In the genomic region with DNA sequence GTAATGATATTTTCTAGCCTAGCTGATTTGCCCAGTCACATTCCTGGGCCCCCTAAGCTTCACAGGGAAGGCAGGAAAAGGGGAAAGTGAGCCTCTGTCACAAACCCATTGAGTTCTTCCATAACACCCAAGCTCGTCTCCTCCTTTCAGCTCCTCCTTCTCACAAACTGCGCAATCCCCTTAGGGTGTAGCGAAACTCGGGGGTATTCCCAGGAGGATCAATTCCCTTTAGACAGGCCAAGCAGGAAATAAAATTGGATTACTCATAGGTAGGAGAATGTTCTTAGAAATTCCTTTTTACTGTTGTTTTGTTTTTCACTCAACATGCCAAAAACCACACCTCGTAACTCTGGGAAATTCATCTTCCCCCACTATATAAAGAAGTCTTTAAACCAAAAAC, we compare ENCODE assay signal across 20 cellular contexts.
A peak's percentile ranks its signal among the peaks of the same experiment; 100 is the strongest.
DNase-seq lines count a peak whose midpoint lies in the region; ATAC-seq, FAIRE-seq and TF ChIP-seq lines count a peak whose summit lies in the region.
"Had no signal": no experiment of that assay in that cellular context is flagged by ENCODE, and none has a peak within 500 bp of the region (broad histone marks: within the 10 kb centered on the region; RNA-seq: fewer than 3 reads in every experiment).

No MANE protein-coding gene starts in this region.

- TF ChIP-seq CTCF in A549 (IDR thresholded peaks at IDR 0.05) (no peak), fibroblast of villous mesenchyme (IDR thresholded peaks at IDR 0.05; ENCODE audit: insufficient read depth, low read depth, low read length) (no peak)

- H3K36me3 ChIP-seq in GM23248 (ENCODE audit: low read depth): no peaks in the 10 kb centered on the region
- H3K36me3 ChIP-seq in effector memory CD4-positive, alpha-beta T cell (ENCODE audit: control insufficient read depth, insufficient read depth, low read length): no peaks in the 10 kb centered on the region

- peaks cover 14% of the 10 kb centered on the region for H3K27me3 ChIP-seq in GM23248 (replicated peaks; ENCODE audit: insufficient read depth)
- H3K27me3 ChIP-seq in effector memory CD4-positive, alpha-beta T cell (replicated peaks; ENCODE audit: control insufficient read depth, insufficient read depth, low read length, poor library complexity, severe bottlenecking): no peaks in the 10 kb centered on the region

- POLR2A ChIA-PET in A549 (lab: Yijun Ruan, JAX): no interaction called here

- H3K4me3 ChIP-seq in A549 (no peak overlapping the region), GM23248 (no peak overlapping the region), fibroblast of villous mesenchyme (ENCODE audit: low read depth, low read length) (no peak overlapping the region)
- H3K4me3 ChIP-seq in effector memory CD4-positive, alpha-beta T cell (ENCODE audit: insufficient read depth, low read depth, low read length, poor library complexity, severe bottlenecking): no peak overlapping the region

- TF ChIP-seq RAD21 in A549 (conservative IDR thresholded peaks at IDR 0.05 in 1 of 2, IDR thresholded peaks at IDR 0.05 in 1 of 2): no peak

- FAIRE-seq in A549 (lab: Jason Lieb, UNC): no peak

- H3K9me3 ChIP-seq in A549 (no peaks in the 10 kb centered on the region), GM23248 (ENCODE audit: low read depth) (no peaks in the 10 kb centered on the region)
- no peaks in the 10 kb centered on the region for H3K9me3 ChIP-seq in effector memory CD4-positive, alpha-beta T cell (ENCODE audit: control insufficient read depth, low read length)

- in situ Hi-C loops in GM23248 (cut with MboI): no loop called here

- no peaks in the 10 kb centered on the region for H4K20me1 ChIP-seq in GM23248 (ENCODE audit: insufficient read depth)

- H3F3A ChIP-seq in GM23248 (ENCODE audit: insufficient read depth): no peaks in the 10 kb centered on the region

- H3K27ac ChIP-seq in A549 (no peak overlapping the region), GM23248 (no peak overlapping the region)
- H3K27ac ChIP-seq in effector memory CD4-positive, alpha-beta T cell (ENCODE audit: insufficient read depth, low read length, poor library complexity, severe bottlenecking): no peak overlapping the region
- H3K27ac ChIP-seq: VCaP had no signal

- peak in 1 of 2 experiments; percentile 45; a peak in 2 of 6 replicates for ATAC-seq in A549
- no peak for ATAC-seq in HG03139 (IDR thresholded peaks at IDR 0.05; ENCODE audit: unreplicated experiment)
- ATAC-seq: activated CD8-positive, alpha-beta T cell treated with anti-CD3 and anti-CD28 coated beads for 36 hours; activated T-cell treated with anti-CD3 and anti-CD28 coated beads, Interleukin-2, amount 50 U/mL, for 72 hours; natural killer cell; stimulated activated naive CD8-positive, alpha-beta T cell treated with anti-CD3 and anti-CD28 coated beads, Interleukin-15, Interleukin-2, amounts not matched to agents 100 U/mL and 50 U/mL, for 24 hours had no signal

- WGBS in A549 (ENCODE audit: missing lambda C conversion rate): 62% methylated on average over 5 of the region's 5 CpGs
- 49 to 50% methylated on average over 5 of the region's 5 CpGs for WGBS in GM23248 (ENCODE audit: low coverage in 1 of 2, low lambda C conversion rate in 2 of 2, missing lambda C conversion rate in 2 of 2), 2 experiments

- H3K9ac ChIP-seq in GM23248: no peak overlapping the region

- H3K4me1 ChIP-seq in A549 (0 out of 3 replicates have a peak, but pooled peaks cover 9% of the 10 kb centered on the region), GM23248 (ENCODE audit: insufficient read depth) (peaks cover 6% of the 10 kb centered on the region; the same call in 1 of the 2 replicates)
- no peaks in the 10 kb centered on the region for H3K4me1 ChIP-seq in effector memory CD4-positive, alpha-beta T cell (ENCODE audit: control insufficient read depth, insufficient read depth, low read length, poor library complexity, severe bottlenecking)

- TF ChIP-seq EP300 in A549 (IDR thresholded peaks at IDR 0.05): no peak

- H3K4me2 ChIP-seq in A549 (peak overlapping the region; percentile 13; the same call in 1 of the 3 replicates), GM23248 (ENCODE audit: unreplicated experiment) (no peak overlapping the region)

- no peaks in the 10 kb centered on the region for H3K79me2 ChIP-seq in GM23248 (ENCODE audit: insufficient read depth)

- no peak for TF ChIP-seq POLR2A in A549 (IDR thresholded peaks at IDR 0.05; ENCODE audit: low read length)

- no peaks in the 10 kb centered on the region for H3K9me2 ChIP-seq in GM23248 (ENCODE audit: insufficient read depth)

- H2AFZ ChIP-seq in GM23248: no peak overlapping the region

- CTCF ChIA-PET in A549 (lab: Yijun Ruan, JAX): no interaction called here

- DNase-seq in A549 (ENCODE audit: low read depth in 1 of 2, low spot score in 1 of 2): peak in 1 of 2 experiments; percentile 36
- DNase-seq in GM23248: peak; percentile 43
- peak; percentile 39 for DNase-seq in astrocyte of the hippocampus (ENCODE audit: low read depth, low spot score)
- peak; percentile 79 for DNase-seq in fibroblast of villous mesenchyme (ENCODE audit: low read depth)
- DNase-seq in effector memory CD4-positive, alpha-beta T cell: no peak
- DNase-seq in activated CD4-positive, CD25-positive, alpha-beta regulatory T cell treated with anti-CD3 and anti-CD28 coated beads, Interleukin-2, amount 50 U/mL, for 72 hours: no peak
- DNase-seq in NCI-H146 (lab: John Stamatoyannopoulos, UW): no peak
- DNase-seq: ACHN; activated CD8-positive, alpha-beta T cell treated with anti-CD3 and anti-CD28 coated beads for 36 hours; activated naive CD8-positive, alpha-beta T cell treated with anti-CD3 and anti-CD28 coated beads, Interleukin-2, amount 10 ng/mL, durations not matched to agents 7 days and 5 days; activated T-cell treated with anti-CD3 and anti-CD28 coated beads, Interleukin-2, amount 50 U/mL, for 72 hours; COR-L47; GF-D8; natural killer cell; NCI-H2029 treated with DMSO at 0.1 percent for 48 hours; NCI-H526 treated with DMSO at 0.1 percent for 48 hours; stimulated activated naive CD8-positive, alpha-beta T cell treated with anti-CD3 and anti-CD28 coated beads, Interleukin-15, Interleukin-2, amounts not matched to agents 100 U/mL and 50 U/mL, for 24 hours; trophoblast cell had no signal

TF ChIP-seq in A549, 52 proteins besides CTCF, POLR2A, EP300 and RAD21:
- TF ChIP-seq MYC (IDR thresholded peaks at IDR 0.05; ENCODE audit: borderline replicate concordance, low read length) (no peak), KDM1A (IDR thresholded peaks at IDR 0.05; ENCODE audit: low read depth) (no peak), HEYL (CRISPR knock-in tag; IDR thresholded peaks at IDR 0.05) (no peak), CHD4 (IDR thresholded peaks at IDR 0.05; ENCODE audit: borderline replicate concordance) (no peak), PHF8 (IDR thresholded peaks at IDR 0.05; ENCODE audit: borderline replicate concordance, low read depth) (no peak), FOXS1 (CRISPR knock-in tag; IDR thresholded peaks at IDR 0.05) (no peak), JUN (IDR thresholded peaks at IDR 0.05) (no peak), RNF2 (IDR thresholded peaks at IDR 0.05; ENCODE audit: borderline replicate concordance, low read depth) (no peak)
- TF ChIP-seq, protein P1, sequence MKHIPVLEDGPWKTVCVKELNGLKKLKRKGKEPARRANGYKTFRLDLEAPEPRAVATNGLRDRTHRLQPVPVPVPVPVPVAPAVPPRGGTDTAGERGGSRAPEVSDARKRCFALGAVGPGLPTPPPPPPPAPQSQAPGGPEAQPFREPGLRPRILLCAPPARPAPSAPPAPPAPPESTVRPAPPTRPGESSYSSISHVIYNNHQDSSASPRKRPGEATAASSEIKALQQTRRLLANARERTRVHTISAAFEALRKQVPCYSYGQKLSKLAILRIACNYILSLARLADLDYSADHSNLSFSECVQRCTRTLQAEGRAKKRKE (CRISPR knock-in tag; IDR thresholded peaks at IDR 0.05; ENCODE audit: low read depth): no peak
- TF ChIP-seq, protein P2, sequence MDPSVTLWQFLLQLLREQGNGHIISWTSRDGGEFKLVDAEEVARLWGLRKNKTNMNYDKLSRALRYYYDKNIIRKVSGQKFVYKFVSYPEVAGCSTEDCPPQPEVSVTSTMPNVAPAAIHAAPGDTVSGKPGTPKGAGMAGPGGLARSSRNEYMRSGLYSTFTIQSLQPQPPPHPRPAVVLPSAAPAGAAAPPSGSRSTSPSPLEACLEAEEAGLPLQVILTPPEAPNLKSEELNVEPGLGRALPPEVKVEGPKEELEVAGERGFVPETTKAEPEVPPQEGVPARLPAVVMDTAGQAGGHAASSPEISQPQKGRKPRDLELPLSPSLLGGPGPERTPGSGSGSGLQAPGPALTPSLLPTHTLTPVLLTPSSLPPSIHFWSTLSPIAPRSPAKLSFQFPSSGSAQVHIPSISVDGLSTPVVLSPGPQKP (IDR thresholded peaks at IDR 0.05; ENCODE audit: low read depth, low read length): no peak
- TF ChIP-seq, protein P3, sequence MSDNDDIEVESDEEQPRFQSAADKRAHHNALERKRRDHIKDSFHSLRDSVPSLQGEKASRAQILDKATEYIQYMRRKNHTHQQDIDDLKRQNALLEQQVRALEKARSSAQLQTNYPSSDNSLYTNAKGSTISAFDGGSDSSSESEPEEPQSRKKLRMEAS (IDR thresholded peaks at IDR 0.05): no peak

Comparison
In these comparisons a context has a peak if more than half of its experiments do, and no peak if none do; other contexts are left out.
1. DNase-seq: peak in GM23248 (single experiment), astrocyte of the hippocampus (single experiment) and fibroblast of villous mesenchyme (single experiment); none in effector memory CD4-positive, alpha-beta T cell (0 of 3), activated CD4-positive, CD25-positive, alpha-beta regulatory T cell treated with anti-CD3 and anti-CD28 coated beads, Interleukin-2, amount 50 U/mL, for 72 hours (single experiment) and NCI-H146 (single experiment).